Comparison of ENCODE assay signal across 13 cellular contexts in the genomic region with DNA sequence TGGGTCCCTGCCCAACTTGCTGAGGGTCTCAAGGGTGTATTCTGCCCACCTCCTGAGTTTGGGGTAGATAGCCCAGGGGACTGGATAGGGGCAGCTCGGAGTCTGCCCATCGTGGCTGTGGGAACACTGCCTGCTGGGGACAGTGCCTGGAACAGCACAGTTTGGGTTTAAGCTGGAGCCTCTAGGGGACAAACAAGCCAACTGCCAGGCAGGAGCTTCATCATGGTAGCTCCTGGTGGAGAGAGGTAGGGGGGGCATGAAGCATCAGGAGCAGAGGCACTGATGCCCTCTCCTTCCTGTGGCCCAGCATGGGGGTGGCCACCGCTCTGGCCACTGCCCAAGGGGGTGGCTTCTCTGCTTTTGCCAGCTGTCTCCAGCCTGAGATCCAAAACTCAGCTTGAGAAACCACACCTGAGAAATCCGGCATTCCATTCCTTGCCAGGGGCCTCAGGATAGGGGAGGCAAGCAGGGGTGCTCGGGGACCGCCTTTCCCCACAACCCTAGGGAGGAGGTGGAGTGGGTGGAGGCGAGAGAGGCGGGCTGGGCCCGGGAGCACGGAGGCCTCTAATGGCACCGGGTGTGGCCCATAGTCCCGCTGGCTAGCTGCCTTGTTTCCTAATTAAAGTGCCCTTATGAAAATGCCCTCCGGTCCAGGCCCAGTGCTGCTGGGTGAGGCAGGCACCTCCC. TPM values are rescaled to one million over a fixed set of nuclear protein-coding genes. Genes with fewer than 3 reads are reported as not detected.
DNase-seq lines count a peak whose midpoint lies in the region; ATAC-seq and TF ChIP-seq lines count a peak whose summit lies in the region.
"Had no signal": no experiment of that assay in that cellular context is flagged by ENCODE, and none has a peak within 500 bp of the region (broad histone marks: within the 10 kb centered on the region; RNA-seq: fewer than 3 reads in every experiment).

No MANE protein-coding gene starts in this region.

- H3K4me3 Mint-ChIP-seq in nephron progenitor cell = no peak overlapping the region
- H3K4me3 Mint-ChIP-seq: naive thymus-derived CD8-positive, alpha-beta T cell had no signal

- peak; percentile 39 for ATAC-seq in SK-N-SH treated with all-trans-retinoic acid at 6 μM for 48 hours
- ATAC-seq: naive thymus-derived CD8-positive, alpha-beta T cell had no signal

- no peak overlapping the region for H3K4me3 ChIP-seq in esophagus (ENCODE audit: low read depth in 1 of 2, low read length in 2 of 2)
- H3K4me3 ChIP-seq: testis had no signal

- H3K27me3 ChIP-seq in esophagus (ENCODE audit: control insufficient read depth in 1 of 2, insufficient read depth in 2 of 2, low read length in 2 of 2) = no peaks in the 10 kb centered on the region
- H3K27me3 ChIP-seq: testis had no signal

- DNase-seq in AG20443 (ENCODE audit: low spot score) (peak; percentile 46), nephron progenitor cell (no peak), pons (ENCODE audit: low spot score) (no peak), SW 1271 (lab: John Stamatoyannopoulos, UW) (no peak), NK-92 (lab: John Stamatoyannopoulos, UW; ENCODE audit: unreplicated experiment) (no peak), NCI-H1092 treated with DMSO at 0.1 percent for 48 hours (lab: John Stamatoyannopoulos, UW) (no peak)
- DNase-seq: naive thymus-derived CD8-positive, alpha-beta T cell; NCI-H1048; OCI-M1; stimulated activated CD4-positive, alpha-beta T cell treated with anti-CD3 and anti-CD28 coated beads, Interleukin-2, amount 100 ng/mL, for 24 hours had no signal

- H3K36me3 ChIP-seq in esophagus (ENCODE audit: control insufficient read depth in 2 of 2, insufficient read depth in 2 of 2, low read length in 1 of 2) = no peaks in the 10 kb centered on the region

- H3K9me3 ChIP-seq in esophagus (ENCODE audit: control insufficient read depth in 2 of 2, insufficient read depth in 1 of 2, low read depth in 1 of 2, low read length in 1 of 2) = no peaks in the 10 kb centered on the region
- H3K9me3 ChIP-seq: testis had no signal

- peak overlapping the region; percentile 86 for H3K27ac Mint-ChIP-seq in nephron progenitor cell
- H3K27ac Mint-ChIP-seq: naive thymus-derived CD8-positive, alpha-beta T cell had no signal

- peaks cover 6% of the 10 kb centered on the region for H3K36me3 Mint-ChIP-seq in nephron progenitor cell (ENCODE audit: low read depth)
- H3K36me3 Mint-ChIP-seq: naive thymus-derived CD8-positive, alpha-beta T cell had no signal

- H3K27ac ChIP-seq in esophagus (ENCODE audit: low read depth in 2 of 2, low read length in 1 of 2) = peak overlapping the region; percentile 74 to 77
- H3K27ac ChIP-seq: testis had no signal

- no peak for TF ChIP-seq CTCF in nephron progenitor cell (IDR thresholded peaks at IDR 0.05)

- H3K9me3 Mint-ChIP-seq in nephron progenitor cell = no peaks in the 10 kb centered on the region
- H3K9me3 Mint-ChIP-seq: naive thymus-derived CD8-positive, alpha-beta T cell had no signal

- H3K27me3 Mint-ChIP-seq in nephron progenitor cell (ENCODE audit: low read depth, poor library complexity) = peaks cover 8% of the 10 kb centered on the region

- peaks cover 74% of the 10 kb centered on the region for H3K4me1 Mint-ChIP-seq in nephron progenitor cell
- H3K4me1 Mint-ChIP-seq: naive thymus-derived CD8-positive, alpha-beta T cell had no signal

- peaks cover 2 to 29% of the 10 kb centered on the region in 2 donors for H3K4me1 ChIP-seq in esophagus (ENCODE audit: control insufficient read depth in 2 of 2, insufficient read depth in 2 of 2, low read length in 1 of 2)

- 37 to 50% methylated on average over 13 of the region's 13 CpGs for whole genome bisulfite sequencing in esophagus, 2 donors

TF ChIP-seq in SK-N-SH treated with all-trans-retinoic acid at 6 μM for 48 hours, 23 proteins besides CTCF, POLR2A, EP300 and RAD21:
- TF ChIP-seq ARNTL (CRISPR knock-in tag; IDR thresholded peaks at IDR 0.05; ENCODE audit: borderline replicate concordance, low read depth) = no peak
- TF ChIP-seq ZFP3 (CRISPR knock-in tag; IDR thresholded peaks at IDR 0.05) = 0 out of 2 replicates have a peak, but pooled peaks have one; percentile 10
TF ChIP-seq in SK-N-SH treated with all-trans-retinoic acid at 6 μM for 48 hours: peak in this region for 1.

RNA-seq across cellular contexts. Expression of a gene that starts 47.6 kb away (rescaled TPM):
- 10 to 100 TPM in 1 of 2 donors, 1 to 10 TPM in 1; 7.6 to 12.2 TPM for polyA plus RNA-seq in esophagus

RNA-seq across cellular contexts. Expression of a gene that starts 59.1 kb away (rescaled TPM):
- polyA plus RNA-seq in esophagus = 1 to 10 TPM; 1.3 to 1.9 TPM
